ENCODE assay signal across 1 cellular context in the genomic region with DNA sequence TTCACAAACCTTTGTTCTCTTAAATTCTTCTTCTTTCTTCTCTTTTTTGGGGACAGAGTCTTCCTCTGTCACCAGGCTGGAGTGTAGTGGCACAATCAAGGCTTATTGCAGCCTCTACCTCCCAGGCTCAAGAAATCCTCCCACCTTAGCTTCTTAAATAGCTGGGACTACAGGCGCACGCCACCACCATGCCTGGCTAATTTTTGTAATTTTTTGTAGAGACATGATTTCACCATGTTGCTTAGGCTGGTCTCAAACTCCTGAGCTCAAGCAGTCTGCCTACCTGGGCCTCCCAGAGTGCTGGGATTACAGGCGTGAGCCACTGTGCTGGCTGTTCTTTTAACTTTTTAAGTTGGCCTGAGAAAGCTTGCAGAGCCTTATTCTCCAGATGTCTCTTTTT.
TF ChIP-seq lines count a peak whose summit lies in the region.

No MANE protein-coding gene starts in this region.

TF ChIP-seq in GM12891, 5 proteins besides CTCF, POLR2A, EP300 and RAD21:
- TF ChIP-seq PAX5 (IDR thresholded peaks at IDR 0.05; ENCODE audit: insufficient read depth, low read length, severe bottlenecking) (no peak), TAF1 (IDR thresholded peaks at IDR 0.05; ENCODE audit: low read depth, low read length) (no peak), POLR2AphosphoS5 (IDR thresholded peaks at IDR 0.05; ENCODE audit: low read depth, low read length) (no peak), POU2F2 (IDR thresholded peaks at IDR 0.05; ENCODE audit: low read depth, low read length) (no peak), SPI1 (IDR thresholded peaks at IDR 0.05; ENCODE audit: low read depth, low read length) (no peak)
